8 cellular contexts compared by ENCODE assay signal in the genomic region with DNA sequence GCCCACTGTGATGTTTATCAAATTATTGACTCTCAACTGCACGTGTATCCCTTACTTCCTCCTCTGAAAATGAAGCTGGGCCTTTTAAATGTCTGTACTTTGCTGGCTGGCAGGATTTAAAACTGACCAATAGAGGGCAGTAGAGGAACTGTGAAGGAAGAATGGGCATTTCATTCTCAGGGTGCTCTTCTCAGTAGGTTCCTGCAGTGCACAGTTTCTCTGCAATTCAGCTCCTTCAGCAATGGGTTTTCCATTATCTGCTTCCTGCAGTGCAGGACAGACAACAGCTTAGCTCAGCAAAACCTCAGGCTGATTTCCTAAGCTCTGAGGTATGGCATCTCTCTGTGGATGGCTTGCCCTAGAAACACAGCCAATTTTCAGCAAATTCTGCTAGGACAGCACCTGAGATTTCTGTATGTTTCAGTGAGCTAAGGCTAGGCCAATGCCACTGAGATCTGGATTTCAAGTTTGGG.
DNase-seq lines count a peak whose midpoint lies in the region; ATAC-seq and TF ChIP-seq lines count a peak whose summit lies in the region.

No MANE protein-coding gene starts in this region.

- peak in 2 of 8 donors; percentile 37 to 47 for ATAC-seq in heart right ventricle
- ATAC-seq in stimulated activated naive B cell treated with anti-CD40 and anti-IgM and Interleukin-4, amounts not matched to agents 10 μg/mL and 1 μg/mL and 100 μg/mL, for 72 hours (replicated peaks), result peak; percentile 78 to 80

- intact Hi-C loops in heart right ventricle (cut with DNase I), result no loop called here
- intact Hi-C loops in cardiac septum (cut with DNase I), result no loop called here

- WGBS in heart right ventricle, 2 donors, result 0% methylated on average over 1 of the region's 1 CpG

- H3K27me3 Mint-ChIP-seq in HFFc6 (ENCODE audit: insufficient read depth), result no peaks in the 10 kb centered on the region
- H3K27me3 Mint-ChIP-seq in stimulated activated naive B cell treated with anti-CD40 and anti-IgM and Interleukin-4, amounts not matched to agents 10 μg/mL and 1 μg/mL and 100 μg/mL, for 72 hours, result no peaks in the 10 kb centered on the region

- H3K4me3 ChIP-seq in heart right ventricle (no peak overlapping the region), SJCRH30 (no peak overlapping the region)

- H3K4me1 Mint-ChIP-seq in HFFc6 (ENCODE audit: low read depth), result no peaks in the 10 kb centered on the region
- H3K4me1 Mint-ChIP-seq in stimulated activated naive B cell treated with anti-CD40 and anti-IgM and Interleukin-4, amounts not matched to agents 10 μg/mL and 1 μg/mL and 100 μg/mL, for 72 hours, result peaks cover 0 to 1% of the 10 kb centered on the region in 2 donors

- H3K27ac Mint-ChIP-seq in HFFc6, result no peak overlapping the region
- H3K27ac Mint-ChIP-seq in stimulated activated naive B cell treated with anti-CD40 and anti-IgM and Interleukin-4, amounts not matched to agents 10 μg/mL and 1 μg/mL and 100 μg/mL, for 72 hours, result no peak overlapping the region

- peak in 1 of 2 donors; percentile 5 for DNase-seq in heart right ventricle
- DNase-seq in cardiac septum (ENCODE audit: low spot score), result no peak
- peak; percentile 1 for DNase-seq in HFFc6
- peak; percentile 31 for DNase-seq in NCI-H1048 (lab: John Stamatoyannopoulos, UW)
- peak; percentile 29 to 70 for DNase-seq in SJCRH30
- peak; percentile 17 for DNase-seq in fibroblast of the conjunctiva (ENCODE audit: low read depth)
- peak; percentile 5 for DNase-seq in stimulated activated naive B cell treated with anti-CD40 and anti-IgM and Interleukin-4, amounts not matched to agents 10 μg/mL and 1 μg/mL and 100 μg/mL, for 72 hours
- no peak for DNase-seq in activated CD4-positive, alpha-beta T cell treated with anti-CD3 and anti-CD28 coated beads for 4 hours

- no peaks in the 10 kb centered on the region for H3K9me3 ChIP-seq in heart right ventricle
- no peaks in the 10 kb centered on the region for H3K9me3 ChIP-seq in SJCRH30 (replicated peaks)

- peaks cover 22% of the 10 kb centered on the region for H3K9me3 Mint-ChIP-seq in HFFc6
- H3K9me3 Mint-ChIP-seq in stimulated activated naive B cell treated with anti-CD40 and anti-IgM and Interleukin-4, amounts not matched to agents 10 μg/mL and 1 μg/mL and 100 μg/mL, for 72 hours, result peaks cover 0 to 2% of the 10 kb centered on the region in 2 donors

- H3K27me3 ChIP-seq in heart right ventricle, result no peaks in the 10 kb centered on the region
- H3K27me3 ChIP-seq in SJCRH30, result no peaks in the 10 kb centered on the region

- H3K36me3 ChIP-seq in heart right ventricle (no peaks in the 10 kb centered on the region), SJCRH30 (no peaks in the 10 kb centered on the region)

- H3K4me1 ChIP-seq in heart right ventricle (no peaks in the 10 kb centered on the region), SJCRH30 (no peaks in the 10 kb centered on the region)

- H3K27ac ChIP-seq in heart right ventricle (no peak overlapping the region), SJCRH30 (no peak overlapping the region)

- peak in 8 of 9 donors; percentile 45 to 72 (median 65) for TF ChIP-seq CTCF in heart right ventricle (IDR thresholded peaks at IDR 0.05)
- TF ChIP-seq CTCF in HFFc6 (IDR thresholded peaks at IDR 0.05), result peak; percentile 67

- no peak overlapping the region for H3K4me3 Mint-ChIP-seq in HFFc6
- H3K4me3 Mint-ChIP-seq in stimulated activated naive B cell treated with anti-CD40 and anti-IgM and Interleukin-4, amounts not matched to agents 10 μg/mL and 1 μg/mL and 100 μg/mL, for 72 hours, result no peak overlapping the region

- 0 out of 2 replicates have a peak, but pooled peaks cover 3% of the 10 kb centered on the region for H3K36me3 Mint-ChIP-seq in HFFc6 (ENCODE audit: low read depth)
- H3K36me3 Mint-ChIP-seq in stimulated activated naive B cell treated with anti-CD40 and anti-IgM and Interleukin-4, amounts not matched to agents 10 μg/mL and 1 μg/mL and 100 μg/mL, for 72 hours, result no peaks in the 10 kb centered on the region

Comparison
In these comparisons a context has a peak if more than half of its experiments do, and no peak if none do; other contexts are left out.
1. DNase-seq: peak in HFFc6 (single experiment), NCI-H1048 (single experiment), SJCRH30 (2 of 2), fibroblast of the conjunctiva (single experiment) and stimulated activated naive B cell treated with anti-CD40 and anti-IgM and Interleukin-4, amounts not matched to agents 10 μg/mL and 1 μg/mL and 100 μg/mL, for 72 hours (single experiment); none in cardiac septum (single experiment) and activated CD4-positive, alpha-beta T cell treated with anti-CD3 and anti-CD28 coated beads for 4 hours (0 of 2).